Comparison of ENCODE assay signal across 27 cellular contexts in the genomic region with DNA sequence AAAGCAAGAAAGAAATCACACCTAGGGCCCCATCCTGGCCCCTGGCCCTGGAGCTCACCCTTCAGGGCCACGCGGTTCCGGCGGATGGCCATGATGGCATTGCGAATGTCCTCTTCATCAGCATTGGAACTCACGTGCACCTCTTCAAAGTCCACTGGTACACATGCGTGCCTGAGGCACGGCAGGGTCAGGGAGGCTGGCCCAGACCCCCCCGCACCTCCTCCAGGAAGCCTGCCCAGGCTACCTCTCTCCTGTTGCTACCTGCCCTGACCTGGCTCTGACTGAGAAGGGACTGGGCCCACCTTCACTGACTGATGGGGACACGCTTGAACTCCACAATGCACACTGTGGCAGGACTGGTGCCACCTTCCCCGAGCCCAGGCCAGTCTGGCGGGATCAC. TPM values are rescaled to one million over a fixed set of nuclear protein-coding genes. Genes with fewer than 3 reads are reported as not detected.
"Had no signal": no experiment of that assay in that cellular context is flagged by ENCODE, and none has a peak within 500 bp of the region (broad histone marks: within the 10 kb centered on the region; RNA-seq: fewer than 3 reads in every experiment).

No MANE protein-coding gene starts in this region.

- H3K9me3 ChIP-seq: suprapubic skin, testis, thoracic aorta, thyroid gland, tibial nerve, transverse colon, upper lobe of right lung, vagina had no signal

- H3K4me1 ChIP-seq: testis had no signal

- H3K27me3 Mint-ChIP-seq: stimulated activated memory B cell treated with anti-CD40 and anti-IgM and Interleukin-4, amounts not matched to agents 10 μg/mL and 1 μg/mL and 100 μg/mL, for 72 hours; stimulated activated naive B cell treated with anti-CD40 and anti-IgM and Interleukin-4, amounts not matched to agents 10 μg/mL and 1 μg/mL and 100 μg/mL, for 72 hours; stimulated activated naive CD8-positive, alpha-beta T cell treated with anti-CD3 and anti-CD28 coated beads, Interleukin-15, amount 100 ng/mL, for 72 hours; stimulated activated naive CD8-positive, alpha-beta T cell treated with anti-CD3 and anti-CD28 coated beads, Interleukin-15, Interleukin-2, amounts not matched to agents 100 ng/mL and 50 ng/mL, for 24 hours; type B pancreatic cell had no signal

- H3K4me3 Mint-ChIP-seq: stimulated activated effector memory CD8-positive, alpha-beta T cell treated with anti-CD3 and anti-CD28 coated beads, Interleukin-12 subunit alpha, Interleukin-12 subunit beta, amount 100 ng/mL, for 72 hours; stimulated activated memory B cell treated with anti-CD40 and anti-IgM and Interleukin-4, amounts not matched to agents 10 μg/mL and 1 μg/mL and 100 μg/mL, for 72 hours; stimulated activated naive B cell treated with anti-CD40 and anti-IgM and Interleukin-4, amounts not matched to agents 10 μg/mL and 1 μg/mL and 100 μg/mL, for 72 hours; stimulated activated naive CD8-positive, alpha-beta T cell treated with anti-CD3 and anti-CD28 coated beads, Interleukin-15, amount 100 ng/mL, for 72 hours; stimulated activated naive CD8-positive, alpha-beta T cell treated with anti-CD3 and anti-CD28 coated beads, Interleukin-15, Interleukin-2, amounts not matched to agents 100 ng/mL and 50 ng/mL, for 24 hours; type B pancreatic cell had no signal

- H3K9me3 Mint-ChIP-seq: stimulated activated effector memory CD8-positive, alpha-beta T cell treated with anti-CD3 and anti-CD28 coated beads, Interleukin-12 subunit alpha, Interleukin-12 subunit beta, amount 100 ng/mL, for 72 hours; stimulated activated memory B cell treated with anti-CD40 and anti-IgM and Interleukin-4, amounts not matched to agents 10 μg/mL and 1 μg/mL and 100 μg/mL, for 72 hours; stimulated activated naive B cell treated with anti-CD40 and anti-IgM and Interleukin-4, amounts not matched to agents 10 μg/mL and 1 μg/mL and 100 μg/mL, for 72 hours; stimulated activated naive CD8-positive, alpha-beta T cell treated with anti-CD3 and anti-CD28 coated beads, Interleukin-15, amount 100 ng/mL, for 72 hours; stimulated activated naive CD8-positive, alpha-beta T cell treated with anti-CD3 and anti-CD28 coated beads, Interleukin-15, Interleukin-2, amounts not matched to agents 100 ng/mL and 50 ng/mL, for 24 hours; type B pancreatic cell had no signal

- FAIRE-seq: urothelium cell line had no signal

- H3K36me3 ChIP-seq: transverse colon had no signal

- H3K36me3 Mint-ChIP-seq: type B pancreatic cell had no signal

- ATAC-seq: stimulated activated effector memory CD8-positive, alpha-beta T cell treated with anti-CD3 and anti-CD28 coated beads, Interleukin-12 subunit alpha, Interleukin-12 subunit beta, amount 100 ng/mL, for 72 hours; stimulated activated memory B cell treated with anti-CD40 and anti-IgM and Interleukin-4, amounts not matched to agents 10 μg/mL and 1 μg/mL and 100 μg/mL, for 72 hours; stimulated activated naive B cell treated with anti-CD40 and anti-IgM and Interleukin-4, amounts not matched to agents 10 μg/mL and 1 μg/mL and 100 μg/mL, for 72 hours; stimulated activated naive CD8-positive, alpha-beta T cell treated with anti-CD3 and anti-CD28 coated beads, Interleukin-15, amount 100 ng/mL, for 72 hours; stimulated activated naive CD8-positive, alpha-beta T cell treated with anti-CD3 and anti-CD28 coated beads, Interleukin-15, Interleukin-2, amounts not matched to agents 100 U/mL and 50 U/mL, for 24 hours; upper lobe of right lung had no signal

- H3K27ac ChIP-seq: stomach, suprapubic skin, testis, thoracic aorta, thyroid gland, tibial artery, tibial nerve, transverse colon, upper lobe of left lung, upper lobe of right lung, vagina had no signal

- H3K27me3 ChIP-seq: stomach, suprapubic skin, testis, thyroid gland, tibial artery, tibial nerve, transverse colon, upper lobe of left lung, upper lobe of right lung, vagina had no signal

- H3K27ac Mint-ChIP-seq: stimulated activated effector memory CD8-positive, alpha-beta T cell treated with anti-CD3 and anti-CD28 coated beads, Interleukin-12 subunit alpha, Interleukin-12 subunit beta, amount 100 ng/mL, for 72 hours; stimulated activated memory B cell treated with anti-CD40 and anti-IgM and Interleukin-4, amounts not matched to agents 10 μg/mL and 1 μg/mL and 100 μg/mL, for 72 hours; stimulated activated naive CD8-positive, alpha-beta T cell treated with anti-CD3 and anti-CD28 coated beads, Interleukin-15, amount 100 ng/mL, for 72 hours; stimulated activated naive CD8-positive, alpha-beta T cell treated with anti-CD3 and anti-CD28 coated beads, Interleukin-15, Interleukin-2, amounts not matched to agents 100 ng/mL and 50 ng/mL, for 24 hours; type B pancreatic cell had no signal

- DNase-seq: stimulated activated CD4-positive, alpha-beta T cell treated with anti-CD3 and anti-CD28 coated beads, Interleukin-2, amount 100 ng/mL, for 48 hours; stimulated activated CD4-positive, alpha-beta T cell treated with anti-CD3 and anti-CD28 coated beads, Interleukin-4, amount 100 ng/mL, for 1 hour; stimulated activated CD4-positive, alpha-beta T cell treated with anti-CD3 and anti-CD28 coated beads, Interleukin-4, amount 100 ng/mL, for 24 hours; stimulated activated CD4-positive, alpha-beta T cell treated with anti-CD3 and anti-CD28 coated beads, Interleukin-4, amount 100 ng/mL, for 4 hours; stimulated activated CD8-positive, alpha-beta memory T cell treated with anti-CD3 and anti-CD28 coated beads, Interleukin-4, amount 100 ng/mL, for 48 hours; stimulated activated naive B cell treated with anti-CD40 and anti-IgM and Interleukin-4, amounts not matched to agents 10 μg/mL and 1 μg/mL and 100 μg/mL, for 72 hours; stimulated activated naive CD4-positive, alpha-beta T cell; stimulated activated naive CD4-positive, alpha-beta T cell treated with Interleukin-2 at 50 U/mL for 16 hours; stimulated activated naive CD8-positive, alpha-beta T cell treated with anti-CD3 and anti-CD28 coated beads, Interleukin-15, amount 100 ng/mL, for 72 hours; stimulated activated naive CD8-positive, alpha-beta T cell treated with anti-CD3 and anti-CD28 coated beads, Interleukin-15, Interleukin-2, amounts not matched to agents 100 U/mL and 50 U/mL, for 24 hours; stomach; testis; thyroid gland; tibial artery; transverse colon; trophoblast cell; upper lobe of right lung had no signal

- H3K4me3 ChIP-seq: stomach, suprapubic skin, testis, thoracic aorta, thyroid gland, tibial artery, tibial nerve, transverse colon, upper lobe of left lung, upper lobe of right lung, vagina had no signal

RNA-seq across cellular contexts. Expression of a gene that starts 8.8 kb away (rescaled TPM):
- total RNA-seq: upper lobe of right lung had no signal
